In the genomic region with DNA sequence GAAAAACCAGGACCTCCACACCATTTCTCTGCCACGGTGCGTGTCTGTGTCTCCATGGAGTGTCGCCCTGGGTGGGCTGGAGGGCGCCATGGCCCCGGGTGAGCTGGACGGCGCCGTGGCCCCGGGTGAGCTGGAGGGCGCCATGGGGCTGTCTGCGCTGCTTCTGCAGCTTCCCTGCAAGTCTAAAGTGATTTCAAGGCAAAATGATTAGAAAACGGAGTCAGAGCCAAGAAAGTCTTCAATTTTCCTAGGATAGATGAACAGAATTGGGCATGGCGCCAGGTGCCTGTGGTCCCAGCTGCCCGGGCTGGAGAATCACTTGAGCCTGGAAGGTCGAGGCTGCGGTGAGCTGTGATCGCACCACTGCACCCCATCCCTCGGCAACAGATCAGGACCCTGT, we compare ENCODE assay signal across 27 cellular contexts. TPM values are rescaled to one million over a fixed set of nuclear protein-coding genes. Genes with fewer than 3 reads are reported as not detected.
A peak's percentile ranks its signal among the peaks of the same experiment; 100 is the strongest.
DNase-seq lines count a peak whose midpoint lies in the region; ATAC-seq and TF ChIP-seq lines count a peak whose summit lies in the region.
"Had no signal": no experiment of that assay in that cellular context is flagged by ENCODE, and none has a peak within 500 bp of the region (broad histone marks: within the 10 kb centered on the region; RNA-seq: fewer than 3 reads in every experiment).

No MANE protein-coding gene starts in this region.

- no peaks in the 10 kb centered on the region for H3K9me3 Mint-ChIP-seq in activated CD4-positive, alpha-beta T cell treated with anti-CD3 and anti-CD28 coated beads for 36 hours (ENCODE audit: low read depth)
- H3K9me3 Mint-ChIP-seq: CD4-positive, alpha-beta T cell had no signal

- WGBS in adrenal gland, 4 donors = 33 to 55% (median 46%) methylated on average over 18 of the region's 18 CpGs
- WGBS in ovary, 3 donors = 19 to 58% (median 22%) methylated on average over 18 of the region's 18 CpGs

- H3K4me1 Mint-ChIP-seq in activated CD4-positive, alpha-beta T cell treated with anti-CD3 and anti-CD28 coated beads for 36 hours = peaks cover 26% of the 10 kb centered on the region
- H3K4me1 Mint-ChIP-seq: endodermal cell, H9 had no signal

- H3K27ac ChIP-seq in adrenal gland (no peak overlapping the region), fibroblast of lung (ENCODE audit: insufficient read depth, low read length) (no peak overlapping the region), ovary (no peak overlapping the region)
- H3K27ac ChIP-seq: esophagus muscularis mucosa, gastrocnemius medialis, KMS-11, psoas muscle, RWPE1, sigmoid colon had no signal

- H3K4me3 ChIP-seq in adrenal gland = no peak overlapping the region
- no peak overlapping the region for H3K4me3 ChIP-seq in fibroblast of lung (replicated peaks in 1 of 4; ENCODE audit: control extremely low read depth in 1 of 4, insufficient read depth in 1 of 4, low read depth in 3 of 4, low read length in 4 of 4)
- no peak overlapping the region for H3K4me3 ChIP-seq in ovary
- H3K4me3 ChIP-seq: esophagus muscularis mucosa, gastrocnemius medialis, psoas muscle, sigmoid colon had no signal

- intact Hi-C loops in adrenal gland (cut with DNase I) = no loop called here
- intact Hi-C loops in ovary (cut with DNase I) = loop anchor here in 1 of 4 donors (10.0 kb wide), 1 partner anchor 487 kb away; no protein-coding TSS in a partner anchor
- intact Hi-C loops in activated CD4-positive, alpha-beta T cell treated with anti-CD3 and anti-CD28 coated beads for 36 hours (cut with DNase I, micrococcal nuclease) = no loop called here
- intact Hi-C loops in head of caudate nucleus (cut with DNase I) = no loop called here

- no peaks in the 10 kb centered on the region for H3K36me3 ChIP-seq in adrenal gland (replicated peaks in 1 of 2)
- H3K36me3 ChIP-seq in fibroblast of lung (ENCODE audit: control insufficient read depth, insufficient read depth, low read length) = no peaks in the 10 kb centered on the region
- no peaks in the 10 kb centered on the region for H3K36me3 ChIP-seq in ovary

- H3K9me3 ChIP-seq in adrenal gland (replicated peaks in 1 of 3) (no peaks in the 10 kb centered on the region), fibroblast of lung (ENCODE audit: control insufficient read depth, insufficient read depth, low read depth, low read length) (no peaks in the 10 kb centered on the region), ovary (no peaks in the 10 kb centered on the region)
- H3K9me3 ChIP-seq: esophagus muscularis mucosa, gastrocnemius medialis, psoas muscle, sigmoid colon had no signal

- H3K4me3 Mint-ChIP-seq in activated CD4-positive, alpha-beta T cell treated with anti-CD3 and anti-CD28 coated beads for 36 hours = no peak overlapping the region
- H3K4me3 Mint-ChIP-seq: activated CD8-positive, alpha-beta T cell treated with anti-CD3 and anti-CD28 coated beads, Interleukin-2, amount 10 ng/mL, durations not matched to agents 7 days and 5 days; endodermal cell; H9 had no signal

- peak; percentile 11 for DNase-seq in G401 (ENCODE audit: low spot score)
- DNase-seq in adrenal gland = peak in 4 of 7 donors; percentile 30 to 76 (median 60)
- DNase-seq in fibroblast of lung (ENCODE audit: low read depth in 2 of 2) = peak; percentile 70 to 74
- peak in 4 of 5 donors; percentile 52 to 77 (median 59) for DNase-seq in ovary
- no peak for DNase-seq in NCI-H2227 treated with DMSO at 0.1 percent for 48 hours (lab: John Stamatoyannopoulos, UW)
- no peak for DNase-seq in activated CD4-positive, alpha-beta T cell treated with anti-CD3 and anti-CD28 coated beads for 36 hours
- no peak for DNase-seq in head of caudate nucleus
- DNase-seq in AG20443 (ENCODE audit: low spot score) = no peak
- DNase-seq: activated CD4-positive, alpha-beta T cell treated with anti-CD3 and anti-CD28 coated beads for 1 hour; cortex of kidney; endodermal cell; gastrocnemius medialis; H9; hippocampal formation; left colon; naive B cell; NCI-H1436 treated with DMSO at 0.1 percent for 48 hours; NCI-H446 treated with DMSO at 0.1 percent for 48 hours; psoas muscle; sigmoid colon; stimulated activated CD4-positive, alpha-beta T cell treated with anti-CD3 and anti-CD28 coated beads, Interleukin-15, amount 100 ng/mL, for 24 hours; stimulated activated naive CD4-positive, alpha-beta T cell treated with Interleukin-2 at 50 U/mL for 16 hours had no signal

- no peak overlapping the region for H3K4me2 ChIP-seq in fibroblast of lung (ENCODE audit: extremely low read depth, insufficient read depth, low read length)
- H3K4me2 ChIP-seq: KMS-11 had no signal

- no peaks in the 10 kb centered on the region for H3K79me2 ChIP-seq in fibroblast of lung (ENCODE audit: control insufficient read depth, insufficient read depth, low read length)

- TF ChIP-seq POLR2A in adrenal gland (IDR thresholded peaks at IDR 0.05) = no peak
- no peak for TF ChIP-seq POLR2A in ovary (IDR thresholded peaks at IDR 0.05)

- H4K20me1 ChIP-seq in fibroblast of lung (ENCODE audit: control insufficient read depth, extremely low read depth, insufficient read depth, low read length) = no peaks in the 10 kb centered on the region

- no peak overlapping the region for H3K27ac Mint-ChIP-seq in activated CD4-positive, alpha-beta T cell treated with anti-CD3 and anti-CD28 coated beads for 36 hours
- H3K27ac Mint-ChIP-seq: endodermal cell, H9 had no signal

- no peak for TF ChIP-seq EP300 in ovary (IDR thresholded peaks at IDR 0.05)

- no peaks in the 10 kb centered on the region for H3K27me3 Mint-ChIP-seq in activated CD4-positive, alpha-beta T cell treated with anti-CD3 and anti-CD28 coated beads for 36 hours
- H3K27me3 Mint-ChIP-seq: CD4-positive, alpha-beta T cell; naive B cell had no signal

- H3K9ac ChIP-seq in fibroblast of lung (ENCODE audit: insufficient read depth, low read length) = no peak overlapping the region
- H3K9ac ChIP-seq: KMS-11 had no signal

- H3K4me1 ChIP-seq in adrenal gland (replicated peaks in 1 of 2) (no peaks in the 10 kb centered on the region), fibroblast of lung (ENCODE audit: control insufficient read depth, extremely low read depth, insufficient read depth, low read length) (peaks cover 15% of the 10 kb centered on the region), ovary (ENCODE audit: insufficient read depth) (peaks cover 12% of the 10 kb centered on the region)
- H3K4me1 ChIP-seq: esophagus muscularis mucosa, gastrocnemius medialis, psoas muscle, sigmoid colon had no signal

- H3K27me3 ChIP-seq in adrenal gland = no peaks in the 10 kb centered on the region
- no peaks in the 10 kb centered on the region for H3K27me3 ChIP-seq in fibroblast of lung (ENCODE audit: control insufficient read depth, insufficient read depth, low read length)
- H3K27me3 ChIP-seq in ovary = no peaks in the 10 kb centered on the region
- H3K27me3 ChIP-seq: esophagus muscularis mucosa, gastrocnemius medialis, sigmoid colon had no signal

- POLR2A ChIA-PET in activated CD4-positive, alpha-beta T cell treated with anti-CD3 and anti-CD28 coated beads for 36 hours (lab: Charles Lee) = no interaction called here

- in situ Hi-C loops in G401 (cut with HindIII; ENCODE audit: low sequenced_read_pairs) = no loop called here

- H2AFZ ChIP-seq in fibroblast of lung (ENCODE audit: low read length) = no peak overlapping the region

- H3K36me3 Mint-ChIP-seq in activated CD4-positive, alpha-beta T cell treated with anti-CD3 and anti-CD28 coated beads for 36 hours (ENCODE audit: low read depth) = peaks cover 12% of the 10 kb centered on the region

- no peak for ATAC-seq in activated CD4-positive, alpha-beta T cell treated with anti-CD3 and anti-CD28 coated beads for 36 hours
- ATAC-seq: gastrocnemius medialis, left colon, psoas muscle had no signal

- TF ChIP-seq CTCF in adrenal gland (IDR thresholded peaks at IDR 0.05) (no peak), fibroblast of lung (conservative IDR thresholded peaks at IDR 0.05 in 1 of 2, IDR thresholded peaks at IDR 0.05 in 1 of 2; ENCODE audit: low read depth in 1 of 2, low read length in 2 of 2) (no peak), ovary (IDR thresholded peaks at IDR 0.05) (no peak)

- CTCF ChIA-PET in activated CD4-positive, alpha-beta T cell treated with anti-CD3 and anti-CD28 coated beads for 36 hours (lab: Charles Lee) = interaction anchor here (0.7 to 0.9 kb wide), 2 partner anchors 10 to 54 kb away, joined by 3 to 5 read pairs; no protein-coding TSS in a partner anchor

RNA-seq across cellular contexts. Expression of gene NFATC1, which starts 27.7 kb away (rescaled TPM):
- total RNA-seq in G401 (2014; rRNA removed; shearing (Covaris generic)) = 6.8 and 11.9 TPM in 2 replicates
- 10 to 100 TPM in 4 of 8 donors, 1 to 10 TPM in 4; 4.4 to 20.9 (median 11.1) TPM for total RNA-seq in adrenal gland
- polyA plus RNA-seq in adrenal gland = 1 to 10 TPM; 1.4 to 7.0 (median 5.5) TPM
- total RNA-seq in fibroblast of lung = 2.6 and 4.3 TPM in 2 replicates
- 0.92 and 2.0 TPM in 2 replicates for polyA plus RNA-seq in fibroblast of lung
- polyA plus RNA-seq in fibroblast of lung (2012) = 3.0 and 6.8 TPM in 2 replicates
- polyA minus RNA-seq in fibroblast of lung (ENCODE audit: low replicate concordance) = 1.8 and 4.7 TPM in 2 replicates
- total RNA-seq in ovary = 10 to 100 TPM; 10.2 to 28.3 (median 12.3) TPM
- 10 to 100 TPM in 1 of 2 donors, 1 to 10 TPM in 1; 8.4 to 12.2 TPM for polyA plus RNA-seq in ovary
- 100 to 1,000 TPM in 1 of 2 experiments, 10 to 100 TPM in 1; 96.0 to 104 TPM for total RNA-seq in activated CD4-positive, alpha-beta T cell treated with anti-CD3 and anti-CD28 coated beads for 36 hours

Comparison
In these comparisons a context has a peak if more than half of its experiments do, and no peak if none do; other contexts are left out.
1. DNase-seq: peak in G401 (single experiment), adrenal gland (4 of 7), fibroblast of lung (2 of 2) and ovary (4 of 5); none in NCI-H2227 treated with DMSO at 0.1 percent for 48 hours (single experiment), activated CD4-positive, alpha-beta T cell treated with anti-CD3 and anti-CD28 coated beads for 36 hours (single experiment), head of caudate nucleus (0 of 42) and AG20443 (single experiment).